Comparison of ENCODE assay signal across 8 cellular contexts in the genomic region with DNA sequence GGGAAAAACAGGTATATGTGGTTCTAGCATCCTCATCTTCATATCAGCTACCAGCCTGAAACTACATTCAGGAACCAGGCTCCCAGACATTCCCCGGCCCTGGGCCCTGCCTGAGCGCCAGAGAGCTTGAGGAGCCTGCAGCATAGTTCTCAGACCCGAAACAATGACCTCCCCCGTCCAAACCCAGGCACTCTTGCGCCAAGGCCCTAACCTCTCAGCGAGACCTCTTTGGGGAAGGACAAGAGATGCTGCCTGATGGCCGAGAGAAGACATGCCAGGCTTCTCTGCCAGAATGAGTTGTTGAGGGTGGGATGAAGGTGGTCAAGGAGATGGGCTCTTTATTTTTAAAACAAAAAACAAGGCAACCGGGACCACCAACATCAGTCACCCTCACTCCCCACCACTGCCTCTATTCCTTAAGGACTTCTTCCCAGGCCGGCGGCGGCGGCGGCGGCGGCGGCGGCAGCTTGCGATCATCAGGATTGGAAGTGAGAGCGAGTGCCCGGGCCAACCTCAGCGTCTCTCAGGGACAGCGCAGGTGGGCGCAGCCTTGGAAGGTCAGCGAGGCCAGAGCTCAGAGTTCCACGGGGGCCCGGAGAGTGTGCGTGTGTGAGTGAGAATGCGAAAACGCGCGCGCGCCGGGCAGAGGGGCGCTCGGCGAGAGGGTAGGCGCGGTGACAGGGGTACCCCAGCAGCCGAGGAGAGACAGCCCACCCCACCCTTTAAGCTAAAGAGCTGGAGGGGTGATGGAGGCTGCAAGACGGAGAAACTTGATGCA. TPM values are rescaled to one million over a fixed set of nuclear protein-coding genes. Genes with fewer than 3 reads are reported as not detected.
DNase-seq lines count a peak whose midpoint lies in the region; ATAC-seq lines count a peak whose summit lies in the region.

No MANE protein-coding gene starts in this region.

- no peaks in the 10 kb centered on the region for H3K36me3 Mint-ChIP-seq in T-helper 2 cell treated with Interferon-gamma antibody and Interleukin-4, amounts not matched to agents 5 μg/mL and 100 μg/mL, for 36 hours (ENCODE audit: low read depth)
- H3K36me3 Mint-ChIP-seq in natural killer cell treated with Interleukin-12 subunit alpha and Interleukin-12 subunit beta and Interleukin-15 and Interleukin-18, amount 100 ng/mL, for 72 hours: no peaks in the 10 kb centered on the region

- peak overlapping the region; percentile 89 for H3K4me3 Mint-ChIP-seq in T-helper 2 cell treated with Interferon-gamma antibody and Interleukin-4, amounts not matched to agents 5 μg/mL and 100 μg/mL, for 36 hours
- peak overlapping the region; percentile 65 for H3K4me3 Mint-ChIP-seq in natural killer cell treated with Interleukin-12 subunit alpha and Interleukin-12 subunit beta and Interleukin-15 and Interleukin-18, amount 100 ng/mL, for 72 hours

- peak overlapping the region; percentile 63 for H3K27ac Mint-ChIP-seq in T-helper 2 cell treated with Interferon-gamma antibody and Interleukin-4, amounts not matched to agents 5 μg/mL and 100 μg/mL, for 36 hours
- H3K27ac Mint-ChIP-seq in natural killer cell treated with Interleukin-12 subunit alpha and Interleukin-12 subunit beta and Interleukin-15 and Interleukin-18, amount 100 ng/mL, for 72 hours: no peak overlapping the region

- no peaks in the 10 kb centered on the region for H3K9me3 Mint-ChIP-seq in T-helper 2 cell treated with Interferon-gamma antibody and Interleukin-4, amounts not matched to agents 5 μg/mL and 100 μg/mL, for 36 hours
- no peaks in the 10 kb centered on the region for H3K9me3 Mint-ChIP-seq in natural killer cell treated with Interleukin-12 subunit alpha and Interleukin-12 subunit beta and Interleukin-15 and Interleukin-18, amount 100 ng/mL, for 72 hours

- peaks cover 34% of the 10 kb centered on the region for H3K27me3 Mint-ChIP-seq in T-helper 2 cell treated with Interferon-gamma antibody and Interleukin-4, amounts not matched to agents 5 μg/mL and 100 μg/mL, for 36 hours (ENCODE audit: low read depth)
- H3K27me3 Mint-ChIP-seq in natural killer cell treated with Interleukin-12 subunit alpha and Interleukin-12 subunit beta and Interleukin-15 and Interleukin-18, amount 100 ng/mL, for 72 hours: peaks cover 22 to 50% of the 10 kb centered on the region in 2 donors

- no peaks in the 10 kb centered on the region for H3K4me1 ChIP-seq in endocrine pancreas (ENCODE audit: control insufficient read depth, insufficient read depth, low read length)

- H3K9ac ChIP-seq in endocrine pancreas (ENCODE audit: control insufficient read depth, insufficient read depth, low read length): peak overlapping the region; percentile 66

- H3K4me3 ChIP-seq in endocrine pancreas (ENCODE audit: control insufficient read depth, insufficient read depth, low read length): no peak overlapping the region

- ATAC-seq in GM19372 (IDR thresholded peaks at IDR 0.05; ENCODE audit: low read depth, unreplicated experiment) (peak; percentile 1), GM21526 (IDR thresholded peaks at IDR 0.05; ENCODE audit: low FRiP score, unreplicated experiment) (no peak), GM21825 (IDR thresholded peaks at IDR 0.05; ENCODE audit: unreplicated experiment) (no peak), esophagus mucosa (no peak), HG03159 (IDR thresholded peaks at IDR 0.05; ENCODE audit: unreplicated experiment) (no peak)
- ATAC-seq in natural killer cell treated with Interleukin-12 subunit alpha and Interleukin-12 subunit beta and Interleukin-15 and Interleukin-18, amount 100 ng/mL, for 72 hours: peak in 1 of 2 donors; percentile 11

- peaks cover 21% of the 10 kb centered on the region for H3K4me1 Mint-ChIP-seq in T-helper 2 cell treated with Interferon-gamma antibody and Interleukin-4, amounts not matched to agents 5 μg/mL and 100 μg/mL, for 36 hours (ENCODE audit: low read depth)
- no peaks in the 10 kb centered on the region for H3K4me1 Mint-ChIP-seq in natural killer cell treated with Interleukin-12 subunit alpha and Interleukin-12 subunit beta and Interleukin-15 and Interleukin-18, amount 100 ng/mL, for 72 hours (ENCODE audit: low read depth in 2 of 2)

- H3K36me3 ChIP-seq in endocrine pancreas (ENCODE audit: control insufficient read depth, insufficient read depth, low read length): no peaks in the 10 kb centered on the region

- no peaks in the 10 kb centered on the region for H3K9me3 ChIP-seq in endocrine pancreas (ENCODE audit: control insufficient read depth, low read length)

- DNase-seq in T-helper 2 cell treated with Interferon-gamma antibody and Interleukin-4, amounts not matched to agents 5 μg/mL and 100 μg/mL, for 36 hours (ENCODE audit: low spot score): no peak
- DNase-seq in natural killer cell treated with Interleukin-12 subunit alpha and Interleukin-12 subunit beta and Interleukin-15 and Interleukin-18, amount 100 ng/mL, for 72 hours (ENCODE audit: low spot score): no peak

- no peaks in the 10 kb centered on the region for H3K27me3 ChIP-seq in endocrine pancreas (ENCODE audit: control insufficient read depth, insufficient read depth, low read length)

RNA-seq across cellular contexts. Expression of gene INPP4B, which starts 0.6 kb away (rescaled TPM):
- total RNA-seq in natural killer cell treated with Interleukin-12 subunit alpha and Interleukin-12 subunit beta and Interleukin-15 and Interleukin-18, amount 100 ng/mL, for 72 hours: 10 to 100 TPM in 1 of 2 donors, 1 to 10 TPM in 1; 3.2 to 25.6 TPM
- 9.7 TPM for total RNA-seq in esophagus mucosa
